Comparison of ENCODE assay signal across 18 cellular contexts in genomic region chr2:231318954-231319353, GRCh38.
"Had no signal": no experiment of that assay in that cellular context is flagged by ENCODE, and none has a peak within 500 bp of the region (broad histone marks: within the 10 kb centered on the region; RNA-seq: fewer than 3 reads in every experiment).

No MANE protein-coding gene starts in this region.

- DNase-seq: activated CD4-positive, alpha-beta T cell treated with anti-CD3 and anti-CD28 coated beads, Interleukin-2, amount 50 U/mL, for 4 hours; activated effector memory CD4-positive, alpha-beta T cell treated with anti-CD3 and anti-CD28 coated beads, Interleukin-2, amount 50 U/mL, for 16 hours; activated naive CD4-positive, alpha-beta T cell treated with anti-CD3 and anti-CD28 coated beads, Interleukin-2, amount 50 U/mL, for 16 hours; activated T-cell treated with anti-CD3 and anti-CD28 coated beads, Interleukin-2, amount 50 U/mL, for 72 hours; endodermal cell; hypothalamus; islet precursor cell; naive B cell; posterior cingulate gyrus; stimulated activated CD4-positive, alpha-beta T cell treated with anti-CD3 and anti-CD28 coated beads, Interleukin-4, amount 100 ng/mL, for 4 hours; SW 1271; T-helper 2 cell; WERI-Rb-1 had no signal

- H3K27ac Mint-ChIP-seq: activated T-cell treated with anti-CD3 and anti-CD28 coated beads, Interleukin-2, amount 50 U/mL, for 72 hours; endodermal cell had no signal

- H3K27me3 ChIP-seq: adrenal gland, left lung had no signal

- ATAC-seq: activated T-cell treated with anti-CD3 and anti-CD28 coated beads, Interleukin-2, amount 50 U/mL, for 72 hours; left lung; stimulated activated memory B cell treated with anti-CD40 and anti-IgM and Interleukin-4, amounts not matched to agents 10 μg/mL and 1 μg/mL and 100 μg/mL, for 72 hours had no signal

- H3K27me3 Mint-ChIP-seq: naive B cell; stimulated activated memory B cell treated with anti-CD40 and anti-IgM and Interleukin-4, amounts not matched to agents 10 μg/mL and 1 μg/mL and 100 μg/mL, for 72 hours had no signal

- H3K9me3 ChIP-seq: adrenal gland had no signal

- H3K27ac ChIP-seq: adrenal gland, epithelial cell of prostate, left lung, WERI-Rb-1 had no signal

- H3K4me3 Mint-ChIP-seq: activated T-cell treated with anti-CD3 and anti-CD28 coated beads, Interleukin-2, amount 50 U/mL, for 72 hours; endodermal cell; stimulated activated memory B cell treated with anti-CD40 and anti-IgM and Interleukin-4, amounts not matched to agents 10 μg/mL and 1 μg/mL and 100 μg/mL, for 72 hours had no signal

- H3K36me3 ChIP-seq: adrenal gland, left lung, WERI-Rb-1 had no signal

- H3K4me3 ChIP-seq: adrenal gland, left lung, smooth muscle cell had no signal

- H3K4me2 ChIP-seq: smooth muscle cell had no signal
